39 cellular contexts compared by ENCODE assay signal in genomic region chr6:134626131-134626530, GRCh38.
DNase-seq lines count a peak whose midpoint lies in the region; ATAC-seq, FAIRE-seq and TF ChIP-seq lines count a peak whose summit lies in the region.
"Had no signal": no experiment of that assay in that cellular context is flagged by ENCODE, and none has a peak within 500 bp of the region (broad histone marks: within the 10 kb centered on the region; RNA-seq: fewer than 3 reads in every experiment).

No MANE protein-coding gene starts in this region.

- H3K36me3 ChIP-seq in breast epithelium (no peaks in the 10 kb centered on the region), keratinocyte (ENCODE audit: control insufficient read depth in 2 of 2, extremely low read depth in 1 of 2, insufficient read depth in 2 of 2, low read length in 2 of 2) (no peaks in the 10 kb centered on the region), mucosa of descending colon (ENCODE audit: low read depth) (no peaks in the 10 kb centered on the region)
- H3K36me3 ChIP-seq: cardiac muscle cell, ovary had no signal

- in situ Hi-C loops in KBM-7 (cut with MboI; ENCODE audit: low pct_unique_long_range_greater_than_20kb, low sequenced_read_pairs): loop anchor here (25.0 kb wide), 1 partner anchor 464 kb away; no protein-coding TSS in a partner anchor

- H3K4me1 Mint-ChIP-seq in MCF 10A (ENCODE audit: insufficient read depth, unreplicated experiment): peaks cover 57% of the 10 kb centered on the region

- CTCF ChIA-PET in MCF 10A (lab: Yijun Ruan, JAX): interaction anchor here (0.6 to 1.6 kb wide), 2 partner anchors 201 to 438 kb away, joined by 3 to 6 read pairs; no protein-coding TSS in a partner anchor

- H3K4me3 ChIP-seq in breast epithelium: no peak overlapping the region
- H3K4me3 ChIP-seq in keratinocyte (ENCODE audit: control insufficient read depth in 2 of 3, extremely low read depth in 1 of 3, insufficient read depth in 2 of 3, low read depth in 1 of 3, low read length in 3 of 3): no peak overlapping the region
- H3K4me3 ChIP-seq in mucosa of descending colon: no peak overlapping the region
- H3K4me3 ChIP-seq: cardiac muscle cell, lung, ovary, PC-9 had no signal

- no peak overlapping the region for H3K4me2 ChIP-seq in keratinocyte (ENCODE audit: control insufficient read depth, extremely low read depth, insufficient read depth, low read depth, low read length)
- H3K4me2 ChIP-seq: KMS-11, PC-9 had no signal

- BruUV-seq in MCF 10A (replicated peaks; lab: Mats Ljungman, UMichigan): no TSS peak

- H3K4me3 Mint-ChIP-seq in MCF 10A (ENCODE audit: unreplicated experiment): no peak overlapping the region
- H3K4me3 Mint-ChIP-seq: activated CD4-positive, alpha-beta T cell treated with anti-CD3 and anti-CD28 coated beads, Interleukin-2, amount 10 ng/mL, durations not matched to agents 24 days and 14 days; B cell; CD8-positive, alpha-beta T cell; effector memory CD8-positive, alpha-beta T cell; nephron; T-helper 2 cell treated with Interferon-gamma antibody and Interleukin-4, amounts not matched to agents 5 μg/mL and 100 μg/mL, for 36 hours had no signal

- no peaks in the 10 kb centered on the region for H3K79me2 ChIP-seq in keratinocyte (ENCODE audit: control insufficient read depth, insufficient read depth, low read length)

- dilution Hi-C loops in keratinocyte (cut with MboI; ENCODE audit: extremely low pct_ligation_motif_present, low sequenced_read_pairs): no loop called here

- H3K27ac ChIP-seq in breast epithelium: peak overlapping the region; percentile 59
- H3K27ac ChIP-seq in cingulate gyrus (ENCODE audit: low read depth, low read length): peak overlapping the region; percentile 49
- H3K27ac ChIP-seq in keratinocyte (ENCODE audit: control insufficient read depth, insufficient read depth, low read length): no peak overlapping the region
- H3K27ac ChIP-seq: cardiac muscle cell, KMS-11, ovary, PC-9, VCaP had no signal

- no peak overlapping the region for H3K9ac ChIP-seq in keratinocyte (ENCODE audit: control insufficient read depth, extremely low read depth, insufficient read depth, low read length)
- H3K9ac ChIP-seq: KMS-11 had no signal

- FAIRE-seq in keratinocyte (lab: Jason Lieb, UNC): peak; percentile 43
- FAIRE-seq: GM18507, small intestine, urothelium cell line had no signal

- peak in 1 of 2 donors; percentile 49 for DNase-seq in breast epithelium (ENCODE audit: low spot score in 2 of 2)
- DNase-seq in MCF 10A (ENCODE audit: unreplicated experiment): no peak
- no peak for DNase-seq in keratinocyte (ENCODE audit: low read depth, low spot score)
- DNase-seq in mucosa of descending colon: no peak
- DNase-seq in KBM-7: no peak
- no peak for DNase-seq in head of caudate nucleus
- DNase-seq in OCI-M2 (lab: John Stamatoyannopoulos, UW; ENCODE audit: unreplicated experiment): no peak
- DNase-seq: activated CD4-positive, alpha-beta T cell treated with anti-CD3 and anti-CD28 coated beads, Interleukin-2, amount 10 ng/mL, durations not matched to agents 24 days and 14 days; activated CD8-positive, alpha-beta memory T cell treated with anti-CD3 and anti-CD28 coated beads for 24 hours; activated effector memory CD4-positive, alpha-beta T cell treated with Interleukin-2 at 50 U/mL for 16 hours; activated T-cell treated with anti-CD3 and anti-CD28 coated beads for 4 hours; amygdala; CD8-positive, alpha-beta T cell; cortex of kidney; DMS 273 treated with DMSO at 0.1 percent for 48 hours; effector memory CD8-positive, alpha-beta T cell; GOT3; hypothalamus; left cardiac atrium; NCI-H1417; NCI-H2029 treated with DMSO at 0.1 percent for 48 hours; NCI-H524 treated with DMSO at 0.1 percent for 48 hours; NK-92 treated with Interleukin-12 subunit alpha and Interleukin-12 subunit beta, amount 100 ng/mL, for 24 hours; ovary; PC-9; SHP77; small intestine; stimulated activated naive CD4-positive, alpha-beta T cell had no signal

- H2AFZ ChIP-seq in keratinocyte (ENCODE audit: control insufficient read depth, low read length): peak overlapping the region; percentile 48
- H2AFZ ChIP-seq: PC-9 had no signal

- H3K27me3 ChIP-seq in breast epithelium (no peaks in the 10 kb centered on the region), keratinocyte (ENCODE audit: control insufficient read depth, extremely low read depth, insufficient read depth, low read length) (no peaks in the 10 kb centered on the region)
- H3K27me3 ChIP-seq: cardiac muscle cell, ovary had no signal

- H4K20me1 ChIP-seq in keratinocyte (ENCODE audit: control insufficient read depth, extremely low read depth, insufficient read depth, low read length): no peaks in the 10 kb centered on the region

- H3K4me1 ChIP-seq in breast epithelium: no peaks in the 10 kb centered on the region
- H3K4me1 ChIP-seq in keratinocyte (ENCODE audit: control insufficient read depth, extremely low read depth, insufficient read depth, low read length): peaks cover 22% of the 10 kb centered on the region
- peaks cover 5% of the 10 kb centered on the region for H3K4me1 ChIP-seq in mucosa of descending colon (ENCODE audit: low read depth)

- no peaks in the 10 kb centered on the region for H3K9me3 ChIP-seq in breast epithelium
- H3K9me3 ChIP-seq in keratinocyte (ENCODE audit: control insufficient read depth, low read depth, low read length): no peaks in the 10 kb centered on the region
- no peaks in the 10 kb centered on the region for H3K9me3 ChIP-seq in mucosa of descending colon
- H3K9me3 ChIP-seq: ovary had no signal

- H3K27ac Mint-ChIP-seq in MCF 10A (ENCODE audit: low read depth, unreplicated experiment): no peak overlapping the region
- H3K27ac Mint-ChIP-seq: activated CD4-positive, alpha-beta T cell treated with anti-CD3 and anti-CD28 coated beads, Interleukin-2, amount 10 ng/mL, durations not matched to agents 24 days and 14 days; activated naive CD4-positive, alpha-beta T cell treated with anti-CD3 and anti-CD28 coated beads, Interleukin-2, amount 50 U/mL, for 72 hours; B cell; CD8-positive, alpha-beta T cell; effector memory CD8-positive, alpha-beta T cell; nephron; T-helper 2 cell treated with Interferon-gamma antibody and Interleukin-4, amounts not matched to agents 5 μg/mL and 100 μg/mL, for 36 hours had no signal

- TF ChIP-seq CTCF in breast epithelium (IDR thresholded peaks at IDR 0.05) (no peak), MCF 10A (IDR thresholded peaks at IDR 0.05; ENCODE audit: unreplicated experiment) (no peak), keratinocyte (optimal IDR thresholded peaks at IDR 0.05 in 1 of 3, IDR thresholded peaks at IDR 0.05 in 1 of 3, conservative IDR thresholded peaks at IDR 0.05 in 1 of 3; ENCODE audit: extremely low read depth in 1 of 3, insufficient read depth in 2 of 3, low read length in 3 of 3) (no peak), mucosa of descending colon (IDR thresholded peaks at IDR 0.05) (no peak)

- H3K27me3 Mint-ChIP-seq in MCF 10A (ENCODE audit: insufficient read depth, unreplicated experiment): no peaks in the 10 kb centered on the region

- no peaks in the 10 kb centered on the region for H3K9me3 Mint-ChIP-seq in MCF 10A (ENCODE audit: unreplicated experiment)
- H3K9me3 Mint-ChIP-seq: activated CD4-positive, alpha-beta T cell treated with anti-CD3 and anti-CD28 coated beads, Interleukin-2, amount 10 ng/mL, durations not matched to agents 24 days and 14 days; activated naive CD4-positive, alpha-beta T cell treated with anti-CD3 and anti-CD28 coated beads, Interleukin-2, amount 50 U/mL, for 72 hours; CD8-positive, alpha-beta T cell; effector memory CD8-positive, alpha-beta T cell; nephron; T-helper 2 cell treated with Interferon-gamma antibody and Interleukin-4, amounts not matched to agents 5 μg/mL and 100 μg/mL, for 36 hours had no signal

- H3K9me1 ChIP-seq in keratinocyte (ENCODE audit: control insufficient read depth, extremely low read depth, insufficient read depth, low read length): no peaks in the 10 kb centered on the region

- no peak for TF ChIP-seq POLR2A in breast epithelium (IDR thresholded peaks at IDR 0.05)

- POLR2A ChIA-PET in MCF 10A (lab: Yijun Ruan, JAX): interaction anchor here (0.8 to 1.7 kb wide), 4 partner anchors 12 to 197 kb away, joined by 4 to 5 read pairs (median 4); no protein-coding TSS in a partner anchor

- intact Hi-C loops in breast epithelium (cut with DNase I; ENCODE audit: low total_unique reads) (no loop called here), MCF 10A (cut with micrococcal nuclease) (no loop called here), mucosa of descending colon (cut with DNase I, micrococcal nuclease) (no loop called here), head of caudate nucleus (cut with DNase I) (no loop called here)

- peaks cover 6% of the 10 kb centered on the region for H3K36me3 Mint-ChIP-seq in MCF 10A (ENCODE audit: insufficient read depth, unreplicated experiment)
- H3K36me3 Mint-ChIP-seq: activated naive CD4-positive, alpha-beta T cell treated with anti-CD3 and anti-CD28 coated beads, Interleukin-2, amount 50 U/mL, for 72 hours; CD8-positive, alpha-beta T cell had no signal

- ATAC-seq in mucosa of descending colon: no peak
- ATAC-seq: activated naive CD4-positive, alpha-beta T cell treated with anti-CD3 and anti-CD28 coated beads, Interleukin-2, amount 50 U/mL, for 72 hours; CD8-positive, alpha-beta T cell; effector memory CD8-positive, alpha-beta T cell; left cardiac atrium had no signal
